In the genomic region with DNA sequence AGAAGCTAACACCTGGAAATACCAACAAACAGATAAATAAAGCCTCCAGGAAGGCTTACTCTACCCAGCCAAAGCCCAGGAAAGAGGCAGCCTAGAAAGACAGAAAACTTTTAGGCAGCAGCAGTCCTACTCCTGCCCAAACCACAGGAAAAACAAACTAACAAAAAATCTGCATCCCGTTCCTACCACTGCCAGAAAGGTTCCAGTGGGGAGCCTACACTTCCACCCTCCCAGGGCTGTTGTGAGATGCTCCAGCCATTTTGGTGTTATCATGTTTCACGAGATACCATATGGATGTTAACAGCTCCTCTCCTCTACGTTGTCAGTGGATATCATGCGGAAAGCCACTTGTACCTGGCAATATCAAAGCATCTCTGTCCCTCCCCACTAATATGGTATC, we compare ENCODE assay signal across 24 cellular contexts.
DNase-seq lines count a peak whose midpoint lies in the region; ATAC-seq, FAIRE-seq and TF ChIP-seq lines count a peak whose summit lies in the region.
"Had no signal": no experiment of that assay in that cellular context is flagged by ENCODE, and none has a peak within 500 bp of the region (broad histone marks: within the 10 kb centered on the region; RNA-seq: fewer than 3 reads in every experiment).

No MANE protein-coding gene starts in this region.

- BruUV-seq in IMR-90 (replicated peaks; lab: Mats Ljungman, UMichigan), result no TSS peak

- H2BK15ac ChIP-seq in IMR-90 (ENCODE audit: low read depth, low read length), result no peak overlapping the region; the same call in 2 of the 3 replicates
- H2BK15ac ChIP-seq in H1 (ENCODE audit: low read length), result no peak overlapping the region

- no peak overlapping the region for H2AK5ac ChIP-seq in IMR-90 (ENCODE audit: low read depth, low read length)
- no peak overlapping the region for H2AK5ac ChIP-seq in H1 (ENCODE audit: low read depth, low read length)

- H3K4me1 ChIP-seq in SK-N-SH (ENCODE audit: control insufficient read depth in 1 of 2, insufficient read depth in 2 of 2, low read depth in 1 of 2, low read length in 1 of 2), result no peaks in the 10 kb centered on the region
- no peaks in the 10 kb centered on the region for H3K4me1 ChIP-seq in IMR-90 (ENCODE audit: control insufficient read depth, insufficient read depth, low read length)
- peaks cover 28% of the 10 kb centered on the region for H3K4me1 ChIP-seq in SJCRH30
- H3K4me1 ChIP-seq in H1 (replicated peaks in 1 of 4; ENCODE audit: control insufficient read depth in 3 of 4, insufficient read depth in 4 of 4, low read length in 3 of 4), result peaks cover 0 to 6% (median 0%) of the 10 kb centered on the region in 4 experiments; a peak in 2 of 7 replicates
- H3K4me1 ChIP-seq: BE2C; BLaER1 treated with 17β-estradiol and CSF1 and Interleukin-3, amounts not matched to agents 10 nM and 100 nM had no signal

- no peak for ATAC-seq in SK-N-SH treated with all-trans-retinoic acid at 6 μM for 48 hours
- ATAC-seq in IMR-90 (ENCODE audit: low read depth), result no peak
- no peak for ATAC-seq in HG02870 (IDR thresholded peaks at IDR 0.05; ENCODE audit: unreplicated experiment)
- ATAC-seq: A549, GM12878 had no signal

- no peak for FAIRE-seq in H1 (lab: Jason Lieb, UNC)
- FAIRE-seq: A549, D721Med, GM12878 had no signal

- H3F3A ChIP-seq in SK-N-SH (replicated peaks; ENCODE audit: insufficient read depth), result no peaks in the 10 kb centered on the region

- DNase-seq in SK-N-SH (no peak), IMR-90 (no peak), SJCRH30 (peak; percentile 54 to 77), H1 (ENCODE audit: low read depth in 1 of 2, low spot score in 2 of 2) (no peak), NCI-H1694 (lab: John Stamatoyannopoulos, UW) (no peak), SIG-M5 treated with dmso at 0.1 percent for 504 hours (lab: John Stamatoyannopoulos, UW; ENCODE audit: unreplicated experiment) (no peak)
- DNase-seq: 8988T; ACHN; AML-193; BE2C; CD4-positive, alpha-beta T cell; CD8-positive, alpha-beta memory T cell; DMS 273 treated with DMSO at 0.1 percent for 48 hours; DMS79; EL; GDM1; GOT3; HCEC 1CT had no signal

- POLR2A ChIA-PET in SK-N-SH (lab: Yijun Ruan, JAX), result no interaction called here
- POLR2A ChIA-PET in IMR-90 (lab: Charles Lee; ENCODE audit: unreplicated experiment), result no interaction called here
- POLR2A ChIA-PET in H1 (lab: Charles Lee; ENCODE audit: partially characterized antibody), result no interaction called here

- H3K27ac ChIP-seq in SK-N-SH (ENCODE audit: low read depth in 2 of 2, low read length in 1 of 2) (no peak overlapping the region), IMR-90 (ENCODE audit: insufficient read depth, low read length) (no peak overlapping the region), SJCRH30 (peak overlapping the region; percentile 99), H1 (ENCODE audit: low read depth, low read length) (no peak overlapping the region)
- H3K27ac ChIP-seq: A549; BLaER1 treated with 17β-estradiol and CSF1 and Interleukin-3, amounts not matched to agents 10 nM and 100 nM had no signal

- H3K23ac ChIP-seq in IMR-90 (ENCODE audit: low read depth, low read length), result no peak overlapping the region
- H3K23ac ChIP-seq in H1 (ENCODE audit: insufficient read length), result no peak overlapping the region

- intact Hi-C loops in IMR-90 (cut with micrococcal nuclease), result no loop called here

- H2BK120ac ChIP-seq in IMR-90 (ENCODE audit: low read depth, low read length) (no peak overlapping the region), H1 (replicated peaks; ENCODE audit: low read depth, low read length) (no peak overlapping the region)

- H3K9me1 ChIP-seq in IMR-90 (ENCODE audit: insufficient read depth, low read length), result no peaks in the 10 kb centered on the region

- H3K18ac ChIP-seq in IMR-90 (ENCODE audit: low read depth, low read length), result no peak overlapping the region
- no peak overlapping the region for H3K18ac ChIP-seq in H1 (ENCODE audit: extremely low read depth, low read length)

- H2BK5ac ChIP-seq in IMR-90 (ENCODE audit: low read depth, low read length, poor library complexity, severe bottlenecking) (no peak overlapping the region), H1 (ENCODE audit: low read depth, low read length) (no peak overlapping the region)

- WGBS in SK-N-SH (ENCODE audit: low lambda C conversion rate), result 18% methylated on average over 4 of the region's 4 CpGs
- no CpG with 5 or more reads among the region's 4 CpGs for WGBS in IMR-90 (ENCODE audit: extremely low coverage in 2 of 2, insufficient read length in 1 of 2), 2 experiments
- WGBS in H1 (ENCODE audit: extremely low coverage in 1 of 2, insufficient coverage in 1 of 2, insufficient read length in 1 of 2, insufficient replicate concordance in 2 of 2, low coverage in 1 of 2, low lambda C conversion rate in 2 of 2, missing lambda C conversion rate in 1 of 2), 2 experiments, result 92% methylated on average over 4 of the region's 4 CpGs; no CpG with 5 or more reads in 1 of the 2 experiments

- no peaks in the 10 kb centered on the region for H3K9me3 ChIP-seq in SK-N-SH
- peaks cover 2% of the 10 kb centered on the region; the same call in 1 of the 2 replicates for H3K9me3 ChIP-seq in IMR-90 (ENCODE audit: control insufficient read depth, insufficient read depth, low read length)
- peaks cover 4% of the 10 kb centered on the region; the same call in 1 of the 2 replicates for H3K9me3 ChIP-seq in SJCRH30 (replicated peaks)
- no peaks in the 10 kb centered on the region for H3K9me3 ChIP-seq in H1 (ENCODE audit: insufficient read depth in 2 of 2, low read depth in 1 of 2, low read length in 1 of 2)
- H3K9me3 ChIP-seq: BE2C had no signal

- H3K36me3 ChIP-seq in SK-N-SH (replicated peaks in 1 of 2; ENCODE audit: control insufficient read depth in 1 of 2, insufficient read depth in 2 of 2, low read length in 1 of 2) (no peaks in the 10 kb centered on the region), IMR-90 (ENCODE audit: control insufficient read depth, insufficient read depth, low read length) (no peaks in the 10 kb centered on the region), SJCRH30 (no peaks in the 10 kb centered on the region), H1 (ENCODE audit: control insufficient read depth in 2 of 4, insufficient read depth in 4 of 4, low read length in 3 of 4) (no peaks in the 10 kb centered on the region)
- H3K36me3 ChIP-seq: BE2C; BLaER1 treated with 17β-estradiol and CSF1 and Interleukin-3, amounts not matched to agents 10 nM and 100 nM had no signal

- H2AFZ ChIP-seq in SK-N-SH (ENCODE audit: low read depth) (0 out of 2 replicates have a peak overlapping the region, but pooled peaks have one; percentile 44), IMR-90 (replicated peaks; ENCODE audit: low read length, poor library complexity) (peak overlapping the region; percentile 39), H1 (ENCODE audit: low read length) (peak overlapping the region; percentile 73; the same call in 1 of the 2 replicates)

- H2BK20ac ChIP-seq in IMR-90 (ENCODE audit: low read depth, low read length) (no peak overlapping the region), H1 (ENCODE audit: low read length) (no peak overlapping the region)

- H4K5ac ChIP-seq in IMR-90 (ENCODE audit: low read depth, low read length), result no peak overlapping the region
- no peak overlapping the region for H4K5ac ChIP-seq in H1 (ENCODE audit: insufficient read length, low read depth, low read length)

- H3K56ac ChIP-seq in IMR-90 (ENCODE audit: extremely low read depth, insufficient read depth, low read length) (no peak overlapping the region), H1 (replicated peaks; ENCODE audit: insufficient read length, low read depth, low read length) (no peak overlapping the region)

- no peaks in the 10 kb centered on the region for H3K23me2 ChIP-seq in H1 (ENCODE audit: low read depth, low read length)

- TF ChIP-seq EP300 in SK-N-SH (IDR thresholded peaks at IDR 0.05; ENCODE audit: borderline replicate concordance in 1 of 2, low read depth in 1 of 2, low read length in 1 of 2) (no peak), H1 (IDR thresholded peaks at IDR 0.05; ENCODE audit: borderline replicate concordance in 1 of 2, low read depth in 2 of 2, low read length in 2 of 2) (no peak)

- H3K4me2 ChIP-seq in SK-N-SH (no peak overlapping the region), IMR-90 (ENCODE audit: low read depth, low read length) (no peak overlapping the region), H1 (ENCODE audit: insufficient read depth in 1 of 2, low read depth in 2 of 2, low read length in 2 of 2) (no peak overlapping the region)
- H3K4me2 ChIP-seq: BLaER1 treated with 17β-estradiol and CSF1 and Interleukin-3, amounts not matched to agents 10 nM and 100 nM had no signal

- H3K4me3 ChIP-seq in SK-N-SH (ENCODE audit: low read depth in 2 of 2, low read length in 1 of 2) (no peak overlapping the region), IMR-90 (ENCODE audit: insufficient read depth, low read depth, low read length) (no peak overlapping the region), SJCRH30 (no peak overlapping the region), H1 (ENCODE audit: extremely low read depth in 1 of 4, insufficient read depth in 2 of 4, low read depth in 3 of 4, low read length in 4 of 4) (no peak overlapping the region)
- H3K4me3 ChIP-seq: A549; BLaER1 treated with 17β-estradiol and CSF1 and Interleukin-3, amounts not matched to agents 10 nM and 100 nM; GM12878 had no signal

- TF ChIP-seq CTCF in SK-N-SH (IDR thresholded peaks at IDR 0.05) (no peak), IMR-90 (conservative IDR thresholded peaks at IDR 0.05; ENCODE audit: low read depth, low read length) (no peak), H1 (IDR thresholded peaks at IDR 0.05; ENCODE audit: control extremely low read depth in 1 of 3, insufficient read depth in 1 of 3, low read depth in 1 of 3, low read length in 3 of 3) (no peak)

- no peaks in the 10 kb centered on the region; the same call in 1 of the 2 replicates for H3K27me3 ChIP-seq in SK-N-SH (ENCODE audit: insufficient read depth)
- H3K27me3 ChIP-seq in IMR-90 (ENCODE audit: control insufficient read depth, insufficient read depth, low read length), result peaks cover 19% of the 10 kb centered on the region
- no peaks in the 10 kb centered on the region for H3K27me3 ChIP-seq in SJCRH30
- no peaks in the 10 kb centered on the region for H3K27me3 ChIP-seq in H1 (replicated peaks in 1 of 4; ENCODE audit: control insufficient read depth in 3 of 4, extremely low read depth in 1 of 4, insufficient read depth in 3 of 4, low read length in 3 of 4)
- H3K27me3 ChIP-seq: BLaER1 treated with 17β-estradiol and CSF1 and Interleukin-3, amounts not matched to agents 10 nM and 100 nM had no signal

- no peak overlapping the region for H2AK9ac ChIP-seq in IMR-90 (replicated peaks; ENCODE audit: low read depth, low read length, poor library complexity)

- CTCF ChIA-PET in SK-N-SH (lab: Yijun Ruan, JAX), result no interaction called here
- CTCF ChIA-PET in IMR-90 (lab: Yijun Ruan, JAX), result interaction anchor here (1.0 kb wide), 1 partner anchor 16 kb away, joined by 3 read pairs; no protein-coding TSS in a partner anchor
- CTCF ChIA-PET in H1 (lab: Charles Lee; ENCODE audit: partially characterized antibody), result interaction anchor here (1.3 kb wide), 1 partner anchor 184 kb away, joined by 3 read pairs; no protein-coding TSS in a partner anchor

- TF ChIP-seq POLR2A in IMR-90 (IDR thresholded peaks at IDR 0.05; ENCODE audit: low read depth, low read length) (no peak), H1 (IDR thresholded peaks at IDR 0.05; ENCODE audit: control extremely low read depth in 1 of 2, low read depth in 2 of 2, low read length in 2 of 2) (no peak)

- H3K14ac ChIP-seq in IMR-90 (replicated peaks; ENCODE audit: low read depth, low read length), result no peak overlapping the region
- H3K14ac ChIP-seq in H1 (ENCODE audit: insufficient read length), result no peak overlapping the region

- H3K9ac ChIP-seq in SK-N-SH (no peak overlapping the region), IMR-90 (ENCODE audit: low read depth, low read length) (no peak overlapping the region), H1 (replicated peaks in 1 of 4; ENCODE audit: extremely low read depth in 1 of 4, low read depth in 3 of 4, low read length in 3 of 4) (no peak overlapping the region)
- H3K9ac ChIP-seq: BLaER1 treated with 17β-estradiol and CSF1 and Interleukin-3, amounts not matched to agents 10 nM and 100 nM had no signal

- dilution Hi-C loops in IMR-90 (cut with HindIII; ENCODE audit: low sequenced_read_pairs, unreplicated experiment), result no loop called here

- H4K20me1 ChIP-seq in SK-N-SH (ENCODE audit: insufficient read depth) (no peaks in the 10 kb centered on the region), IMR-90 (ENCODE audit: insufficient read depth, low read length) (no peaks in the 10 kb centered on the region), H1 (replicated peaks in 1 of 2; ENCODE audit: control insufficient read depth in 1 of 2, insufficient read depth in 2 of 2, low read length in 2 of 2) (no peaks in the 10 kb centered on the region)
- H4K20me1 ChIP-seq: BLaER1 treated with 17β-estradiol and CSF1 and Interleukin-3, amounts not matched to agents 10 nM and 100 nM had no signal

- no peaks in the 10 kb centered on the region for H3K79me2 ChIP-seq in SK-N-SH (ENCODE audit: insufficient read depth)
- H3K79me2 ChIP-seq in H1 (ENCODE audit: control insufficient read depth in 1 of 2, insufficient read depth in 2 of 2, low read length in 2 of 2), result no peaks in the 10 kb centered on the region

- H3K4ac ChIP-seq in IMR-90 (ENCODE audit: low read depth, low read length) (no peak overlapping the region), H1 (replicated peaks; ENCODE audit: insufficient read length, low read depth, low read length) (no peak overlapping the region)

- H4K91ac ChIP-seq in IMR-90 (ENCODE audit: insufficient read depth, low read depth, low read length) (no peak overlapping the region), H1 (replicated peaks; ENCODE audit: insufficient read length, low read length) (no peak overlapping the region)

- H4K8ac ChIP-seq in IMR-90 (ENCODE audit: low read depth in 2 of 2, low read length in 2 of 2) (no peak overlapping the region), H1 (ENCODE audit: extremely low read depth, insufficient read depth, low read length) (no peak overlapping the region)

- H3K79me1 ChIP-seq in IMR-90 (ENCODE audit: low read depth in 1 of 2, low read length in 2 of 2), result no peaks in the 10 kb centered on the region
- H3K79me1 ChIP-seq in H1 (ENCODE audit: low read depth, low read length), result no peaks in the 10 kb centered on the region

- H3K9me2 ChIP-seq in SK-N-SH, result no peaks in the 10 kb centered on the region

- in situ Hi-C loops in IMR-90 (cut with MboI; ENCODE audit: low sequenced_read_pairs), result no loop called here

- TF ChIP-seq RAD21 in SK-N-SH (IDR thresholded peaks at IDR 0.05; ENCODE audit: low read length) (no peak), IMR-90 (IDR thresholded peaks at IDR 0.05; ENCODE audit: low read length) (no peak), H1 (IDR thresholded peaks at IDR 0.05 in 1 of 2, conservative IDR thresholded peaks at IDR 0.05 in 1 of 2; ENCODE audit: low read depth in 2 of 2, low read length in 2 of 2) (no peak)

- no peak overlapping the region for H2BK12ac ChIP-seq in H1 (ENCODE audit: low read depth, low read length)

Comparison
In these comparisons a context has a peak if more than half of its experiments do, and no peak if none do; other contexts are left out.
1. DNase-seq: peak in SJCRH30 (2 of 2); none in SK-N-SH (single experiment), IMR-90 (single experiment), H1 (0 of 2), NCI-H1694 (single experiment) and SIG-M5 treated with dmso at 0.1 percent for 504 hours (single experiment).
2. Peak in every context shown above with its lines, with median percentiles within 50 percentile points of each other: H2AFZ ChIP-seq.